5 cellular contexts compared by ENCODE assay signal in genomic region chr5:77104813-77105212, GRCh38. TPM values are rescaled to one million over a fixed set of nuclear protein-coding genes. Genes with fewer than 3 reads are reported as not detected.
"Had no signal": no experiment of that assay in that cellular context is flagged by ENCODE, and none has a peak within 500 bp of the region (broad histone marks: within the 10 kb centered on the region; RNA-seq: fewer than 3 reads in every experiment).

No MANE protein-coding gene starts in this region.

- H3K4me1 Mint-ChIP-seq: IgD-negative memory B cell had no signal

- ATAC-seq: HepG2, K562 had no signal

- H3K27me3 Mint-ChIP-seq: IgD-negative memory B cell had no signal

- H3K4me3 ChIP-seq: K562 had no signal

- H3K27ac Mint-ChIP-seq: IgD-negative memory B cell had no signal

- H3K4me3 Mint-ChIP-seq: IgD-negative memory B cell had no signal

- H3K27ac ChIP-seq: HL-60 had no signal

- DNase-seq: IMR-90 had no signal

RNA-seq across cellular contexts. Expression of gene ZBED3, which starts 17.7 kb away (rescaled TPM):
- total RNA-seq: K562 had no signal
